ENCODE assay signal across 9 cellular contexts in genomic region chr19:17754634-17755532, GRCh38. TPM values are rescaled to one million over a fixed set of nuclear protein-coding genes. Genes with fewer than 3 reads are reported as not detected.
A peak's percentile ranks its signal among the peaks of the same experiment; 100 is the strongest.
DNase-seq lines count a peak whose midpoint lies in the region; ATAC-seq and TF ChIP-seq lines count a peak whose summit lies in the region.
"Had no signal": no experiment of that assay in that cellular context is flagged by ENCODE, and none has a peak within 500 bp of the region (broad histone marks: within the 10 kb centered on the region; RNA-seq: fewer than 3 reads in every experiment).

No MANE protein-coding gene starts in this region.

- H3K36me3 ChIP-seq in RWPE2 (ENCODE audit: low read depth) (no peaks in the 10 kb centered on the region), neural cell (ENCODE audit: insufficient read depth, low read length) (no peaks in the 10 kb centered on the region)
- H3K36me3 ChIP-seq: ascending aorta had no signal

- TF ChIP-seq RAD21 in neural cell (conservative IDR thresholded peaks at IDR 0.05), result no peak

- H3K79me2 ChIP-seq in neural cell (replicated peaks; ENCODE audit: insufficient read depth, low read length), result peaks cover 2% of the 10 kb centered on the region

- peak overlapping the region; percentile 68 for H3K9ac ChIP-seq in neural cell (ENCODE audit: low read length)

- peaks cover 7% of the 10 kb centered on the region for H3K4me1 ChIP-seq in RWPE2 (ENCODE audit: insufficient read depth, poor library complexity, severe bottlenecking)

- peak overlapping the region; percentile 88 for H3K4me2 ChIP-seq in neural cell (ENCODE audit: low read length)
- H3K4me2 ChIP-seq: PC-9 had no signal

- no peaks in the 10 kb centered on the region for H3K9me2 ChIP-seq in neural cell (ENCODE audit: insufficient read depth, low read length)

- DNase-seq in RWPE2 (ENCODE audit: low spot score) (no peak), islet precursor cell (no peak), NCI-H128 (lab: John Stamatoyannopoulos, UW; ENCODE audit: unreplicated experiment) (no peak)
- DNase-seq: PC-9 had no signal

- no peak for TF ChIP-seq EP300 in neural cell (conservative IDR thresholded peaks at IDR 0.05; ENCODE audit: poor library complexity, severe bottlenecking)

- H3K4me3 ChIP-seq in RWPE2 (ENCODE audit: severe bottlenecking) (no peak overlapping the region), neural cell (ENCODE audit: low read length) (peak overlapping the region; percentile 57)
- H3K4me3 ChIP-seq: ascending aorta, PC-9 had no signal

- H3K9me3 ChIP-seq in RWPE2 (ENCODE audit: severe bottlenecking) (no peaks in the 10 kb centered on the region), neural cell (ENCODE audit: low read length) (no peaks in the 10 kb centered on the region)
- H3K9me3 ChIP-seq: ascending aorta had no signal

- ATAC-seq in GM18520 (IDR thresholded peaks at IDR 0.05; ENCODE audit: unreplicated experiment) (peak; percentile 38), HG02798 (IDR thresholded peaks at IDR 0.05; ENCODE audit: poor library complexity, unreplicated experiment) (peak; percentile 48), RWPE2 (ENCODE audit: low read depth) (peak; percentile 72), GM21423 (IDR thresholded peaks at IDR 0.05; ENCODE audit: unreplicated experiment) (no peak)

- H4K20me1 ChIP-seq in neural cell (ENCODE audit: insufficient read depth), result no peaks in the 10 kb centered on the region

- no peaks in the 10 kb centered on the region for H3K27me3 ChIP-seq in RWPE2 (ENCODE audit: insufficient read depth, poor library complexity, severe bottlenecking)
- H3K27me3 ChIP-seq in neural cell (ENCODE audit: insufficient read depth, low read depth, low read length), result no peaks in the 10 kb centered on the region
- H3K27me3 ChIP-seq: ascending aorta had no signal

- no peak overlapping the region for H3K27ac ChIP-seq in RWPE2 (ENCODE audit: poor library complexity, severe bottlenecking)
- H3K27ac ChIP-seq in neural cell (ENCODE audit: low read length), result peak overlapping the region; percentile 84
- H3K27ac ChIP-seq: ascending aorta, PC-9 had no signal

- TF ChIP-seq CTCF in RWPE2 (IDR thresholded peaks at IDR 0.05; ENCODE audit: poor library complexity, severe bottlenecking) (no peak), neural cell (IDR thresholded peaks at IDR 0.05; ENCODE audit: poor library complexity, severe bottlenecking) (no peak)

- no peak overlapping the region for H2AFZ ChIP-seq in neural cell (ENCODE audit: low read depth, low read length)
- H2AFZ ChIP-seq: PC-9 had no signal

- H3F3A ChIP-seq in neural cell (ENCODE audit: insufficient read depth, low read length, poor library complexity, severe bottlenecking), result no peaks in the 10 kb centered on the region

TF ChIP-seq in neural cell, 6 proteins besides CTCF, POLR2A, EP300 and RAD21:
- TF ChIP-seq TAF1 (IDR thresholded peaks at IDR 0.05; ENCODE audit: low read depth) (no peak), SMC3 (conservative IDR thresholded peaks at IDR 0.05; ENCODE audit: poor library complexity) (no peak), POLR2AphosphoS5 (IDR thresholded peaks at IDR 0.05) (no peak), EZH2 (IDR thresholded peaks at IDR 0.05; ENCODE audit: borderline replicate concordance, insufficient read depth, low read length, poor library complexity, severe bottlenecking) (no peak), MXI1 (conservative IDR thresholded peaks at IDR 0.05; ENCODE audit: poor library complexity, severe bottlenecking) (no peak), REST (IDR thresholded peaks at IDR 0.05; ENCODE audit: borderline replicate concordance) (no peak)
TF ChIP-seq in neural cell: peak in this region for 0.

RNA-seq across cellular contexts. Expression of gene FCHO1, which starts 3.6 kb away (rescaled TPM):
- polyA plus RNA-seq in neural cell, result 31.4 and 39.7 TPM in 2 replicates
- 29.4 and 37.7 TPM in 2 replicates for polyA minus RNA-seq in neural cell

RNA-seq across cellular contexts. Expression of gene MAP1S, which starts 35.6 kb away (rescaled TPM):
- 5.8 and 14.0 TPM in 2 replicates for polyA plus RNA-seq in neural cell
- 30.9 and 37.0 TPM in 2 replicates for polyA minus RNA-seq in neural cell

RNA-seq across cellular contexts. Expression of gene B3GNT3, which starts 40.1 kb away (rescaled TPM):
- not detected in 2 replicates for polyA plus RNA-seq in neural cell
- not detected in 2 replicates for polyA minus RNA-seq in neural cell
